ENCODE assay signal across 8 cellular contexts in genomic region chr16:53207810-53208752, GRCh38.
DNase-seq lines count a peak whose midpoint lies in the region; ATAC-seq and TF ChIP-seq lines count a peak whose summit lies in the region.

No MANE protein-coding gene starts in this region.

- H3K36me3 Mint-ChIP-seq in activated T-cell treated with anti-CD3 and anti-CD28 coated beads, Interleukin-2, amount 50 U/mL, for 4 hours (ENCODE audit: insufficient read depth): peaks cover 9% of the 10 kb centered on the region

- H3K9me3 Mint-ChIP-seq in activated T-cell treated with anti-CD3 and anti-CD28 coated beads, Interleukin-2, amount 50 U/mL, for 4 hours: no peaks in the 10 kb centered on the region

- peak overlapping the region; percentile 36 for H3K4me3 ChIP-seq in HAP-1

- peaks cover 15% of the 10 kb centered on the region for H3K4me1 Mint-ChIP-seq in activated T-cell treated with anti-CD3 and anti-CD28 coated beads, Interleukin-2, amount 50 U/mL, for 4 hours (ENCODE audit: low read depth)

- no peaks in the 10 kb centered on the region for H3K36me3 ChIP-seq in HAP-1 (replicated peaks)

- H3K4me1 ChIP-seq in HAP-1: peaks cover 11% of the 10 kb centered on the region

- DNase-seq in activated T-cell treated with anti-CD3 and anti-CD28 coated beads, Interleukin-2, amount 50 U/mL, for 4 hours: no peak
- DNase-seq in activated T-cell treated with anti-CD3 and anti-CD28 coated beads, Interleukin-2, amount 50 U/mL, for 1 hour: no peak
- peak; percentile 78 to 95 for DNase-seq in HAP-1 (ENCODE audit: low spot score in 2 of 2)
- DNase-seq in RKO (ENCODE audit: low spot score): peak; percentile 93
- peak; percentile 81 for DNase-seq in cerebellum (ENCODE audit: low spot score)
- DNase-seq in islet precursor cell: peak; percentile 76
- DNase-seq in smooth muscle cell of the brain vasculature (ENCODE audit: low read depth, low spot score): peak; percentile 53

- peak overlapping the region; percentile 53 for H3K4me3 Mint-ChIP-seq in activated T-cell treated with anti-CD3 and anti-CD28 coated beads, Interleukin-2, amount 50 U/mL, for 4 hours

- ATAC-seq in activated T-cell treated with anti-CD3 and anti-CD28 coated beads, Interleukin-2, amount 50 U/mL, for 4 hours: peak in 1 of 2 donors; percentile 35

- TF ChIP-seq CTCF in LNCAP (IDR thresholded peaks at IDR 0.05): peak; percentile 73

- no peaks in the 10 kb centered on the region for H3K9me3 ChIP-seq in HAP-1

- no peaks in the 10 kb centered on the region for H3K27me3 ChIP-seq in HAP-1 (ENCODE audit: low read depth)

- in situ Hi-C loops in HAP-1 (cut with MboI; ENCODE audit: low sequenced_read_pairs): loop anchor here (25.0 kb wide), 1 partner anchor 146 kb away; the partner anchor contains the start of genes CHD9 and CHD9NB

- H3K27me3 Mint-ChIP-seq in activated T-cell treated with anti-CD3 and anti-CD28 coated beads, Interleukin-2, amount 50 U/mL, for 4 hours (ENCODE audit: low read depth): no peaks in the 10 kb centered on the region

Comparison
In these comparisons a context has a peak if more than half of its experiments do, and no peak if none do; other contexts are left out.
1. DNase-seq: peak in HAP-1 (2 of 2), RKO (single experiment), cerebellum (single experiment), islet precursor cell (single experiment) and smooth muscle cell of the brain vasculature (single experiment); none in activated T-cell treated with anti-CD3 and anti-CD28 coated beads, Interleukin-2, amount 50 U/mL, for 4 hours (single experiment) and activated T-cell treated with anti-CD3 and anti-CD28 coated beads, Interleukin-2, amount 50 U/mL, for 1 hour (single experiment).